ENCODE assay signal across 17 cellular contexts in the genomic region with DNA sequence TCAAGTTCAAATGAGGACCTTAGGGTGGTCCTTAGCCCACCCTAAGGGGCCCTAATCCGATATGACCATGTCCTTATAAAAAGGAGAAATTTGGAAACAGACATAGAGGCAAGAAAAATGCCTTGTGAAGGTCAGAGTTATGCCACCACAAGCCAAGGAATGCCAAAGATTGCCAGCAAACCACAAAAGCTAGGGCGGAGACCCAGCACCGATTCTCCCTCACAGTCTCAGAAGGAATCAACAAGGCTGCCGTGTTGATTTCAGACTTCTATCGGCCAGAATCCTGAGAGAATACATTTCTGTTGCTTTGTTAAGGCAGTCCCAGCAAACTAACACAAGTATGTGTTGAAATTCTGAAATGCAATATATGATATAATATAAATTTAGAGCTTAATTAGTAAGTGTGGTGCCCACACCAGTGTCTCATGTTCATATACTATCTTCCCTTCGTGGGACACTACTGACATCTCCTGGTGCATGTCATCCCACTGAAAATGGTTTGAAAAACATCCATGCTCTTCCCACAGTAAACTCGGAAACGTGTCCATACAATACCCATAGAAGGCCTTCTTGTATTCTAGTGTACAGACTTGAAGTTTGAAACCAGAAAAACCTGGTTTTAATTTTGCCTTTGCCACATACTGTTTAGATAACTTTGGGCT.
DNase-seq lines count a peak whose midpoint lies in the region; ATAC-seq lines count a peak whose summit lies in the region.
"Had no signal": no experiment of that assay in that cellular context is flagged by ENCODE, and none has a peak within 500 bp of the region (broad histone marks: within the 10 kb centered on the region; RNA-seq: fewer than 3 reads in every experiment).

No MANE protein-coding gene starts in this region.

- ATAC-seq in HG03139 (IDR thresholded peaks at IDR 0.05; ENCODE audit: unreplicated experiment) = no peak
- ATAC-seq: activated CD8-positive, alpha-beta T cell treated with anti-CD3 and anti-CD28 coated beads for 36 hours; esophagus mucosa; sciatic nerve had no signal

- DNase-seq in DMS53 (lab: John Stamatoyannopoulos, UW) (peak; percentile 35), DMS53 treated with DMSO at 0.1 percent for 48 hours (lab: John Stamatoyannopoulos, UW; ENCODE audit: unreplicated experiment) (no peak), HT1080 (ENCODE audit: low read depth) (peak; percentile 61), astrocyte of the hippocampus (ENCODE audit: low read depth, low spot score) (peak; percentile 64), myocyte (ENCODE audit: low read depth) (peak; percentile 86), NCI-H774 (lab: John Stamatoyannopoulos, UW) (no peak), ecto neural progenitor cell (ENCODE audit: low spot score) (no peak)
- DNase-seq: activated CD8-positive, alpha-beta T cell treated with anti-CD3 and anti-CD28 coated beads for 36 hours; amygdala; Kasumi-1; NCI-H1930; NCI-H748 treated with DMSO at 0.1 percent for 48 hours; stimulated activated CD4-positive, alpha-beta T cell treated with anti-CD3 and anti-CD28 coated beads, Interleukin-4, amount 100 ng/mL, for 4 hours; upper lobe of left lung had no signal

Comparison
In these comparisons a context has a peak if more than half of its experiments do, and no peak if none do; other contexts are left out.
1. DNase-seq: peak in DMS53 (single experiment), HT1080 (single experiment), astrocyte of the hippocampus (single experiment) and myocyte (single experiment); none in DMS53 treated with DMSO at 0.1 percent for 48 hours (single experiment), NCI-H774 (single experiment) and ecto neural progenitor cell (single experiment).